ENCODE assay signal across 25 cellular contexts in genomic region chr4:73948990-73949706, GRCh38. TPM values are rescaled to one million over a fixed set of nuclear protein-coding genes. Genes with fewer than 3 reads are reported as not detected.
"Had no signal": no experiment of that assay in that cellular context is flagged by ENCODE, and none has a peak within 500 bp of the region (broad histone marks: within the 10 kb centered on the region; RNA-seq: fewer than 3 reads in every experiment).

No MANE protein-coding gene starts in this region.

- DNase-seq: activated CD4-positive, alpha-beta memory T cell treated with anti-CD3 and anti-CD28 coated beads for 36 hours; activated CD4-positive, alpha-beta T cell treated with anti-CD3 and anti-CD28 coated beads, Interleukin-2, amount 10 ng/mL, durations not matched to agents 24 days and 14 days; activated CD4-positive, CD25-positive, alpha-beta regulatory T cell treated with anti-CD3 and anti-CD28 coated beads, Interleukin-2, amount 50 U/mL, for 72 hours; activated CD8-positive, alpha-beta memory T cell treated with anti-CD3 and anti-CD28 coated beads, Interleukin-2, amount 50 U/mL, for 48 hours; activated gamma-delta T cell treated with Interleukin-2 at 50 U/mL for 16 hours; activated naive CD8-positive, alpha-beta T cell treated with anti-CD3 and anti-CD28 coated beads, Interleukin-2, amount 50 U/mL, for 24 hours; activated T-cell treated with anti-CD3 and anti-CD28 coated beads, Interleukin-2, amount 50 U/mL, for 24 hours; amygdala; endodermal cell; foreskin keratinocyte; heart right ventricle; mammary epithelial cell; naive thymus-derived CD4-positive, alpha-beta T cell; ovary; stimulated activated CD4-positive, alpha-beta T cell treated with anti-CD3 and anti-CD28 coated beads, Interleukin-2, amount 100 ng/mL, for 48 hours; stimulated activated naive CD8-positive, alpha-beta T cell treated with anti-CD3 and anti-CD28 coated beads, Interleukin-15, Interleukin-2, amounts not matched to agents 100 U/mL and 50 U/mL, for 24 hours; SW 1271; T1000; testis; transverse colon had no signal

- H3K36me3 ChIP-seq: breast epithelium, esophagus muscularis mucosa, heart right ventricle, ovary, prostate gland, right atrium auricular region, transverse colon had no signal

- H3K4me3 ChIP-seq: breast epithelium, esophagus muscularis mucosa, heart right ventricle, ovary, prostate gland, right atrium auricular region, testis, transverse colon had no signal

- ATAC-seq: activated naive CD8-positive, alpha-beta T cell treated with anti-CD3 and anti-CD28 coated beads, Interleukin-2, amount 50 U/mL, for 24 hours; foreskin keratinocyte; heart right ventricle; naive thymus-derived CD4-positive, alpha-beta T cell; stimulated activated naive CD8-positive, alpha-beta T cell treated with anti-CD3 and anti-CD28 coated beads, Interleukin-15, Interleukin-2, amounts not matched to agents 100 U/mL and 50 U/mL, for 24 hours had no signal

- H3K9me3 ChIP-seq: breast epithelium, esophagus muscularis mucosa, heart right ventricle, ovary, prostate gland, right atrium auricular region, testis, transverse colon had no signal

- H3K27ac ChIP-seq: breast epithelium, esophagus muscularis mucosa, foreskin keratinocyte, heart right ventricle, ovary, prostate gland, right atrium auricular region, testis, transverse colon had no signal

- H3K27me3 ChIP-seq: foreskin keratinocyte, ovary, testis had no signal

- H3K4me1 ChIP-seq: breast epithelium, foreskin keratinocyte, prostate gland, testis had no signal

RNA-seq across cellular contexts. Expression of gene PF4, which starts 32.7 kb away (rescaled TPM):
- total RNA-seq: activated CD4-positive, alpha-beta memory T cell treated with anti-CD3 and anti-CD28 coated beads for 36 hours; activated CD4-positive, alpha-beta T cell treated with anti-CD3 and anti-CD28 coated beads, Interleukin-2, amount 10 ng/mL, durations not matched to agents 24 days and 14 days; breast epithelium; foreskin keratinocyte; mammary epithelial cell; prostate gland; testis; transverse colon had no signal
- polyA plus RNA-seq: foreskin keratinocyte; mammary epithelial cell; naive thymus-derived CD4-positive, alpha-beta T cell; neural cell; ovary had no signal

RNA-seq across cellular contexts. Expression of gene PPBP, which starts 38.8 kb away (rescaled TPM):
- total RNA-seq: activated CD4-positive, alpha-beta memory T cell treated with anti-CD3 and anti-CD28 coated beads for 36 hours; activated CD4-positive, alpha-beta T cell treated with anti-CD3 and anti-CD28 coated beads, Interleukin-2, amount 10 ng/mL, durations not matched to agents 24 days and 14 days; endodermal cell; foreskin keratinocyte; prostate gland; testis; transverse colon had no signal
- polyA plus RNA-seq: foreskin keratinocyte; naive thymus-derived CD4-positive, alpha-beta T cell; neural cell had no signal

RNA-seq across cellular contexts. Expression of gene CXCL5, which starts 49.3 kb away (rescaled TPM):
- total RNA-seq: activated CD4-positive, alpha-beta memory T cell treated with anti-CD3 and anti-CD28 coated beads for 36 hours; activated CD4-positive, alpha-beta T cell treated with anti-CD3 and anti-CD28 coated beads, Interleukin-2, amount 10 ng/mL, durations not matched to agents 24 days and 14 days; right atrium auricular region had no signal
- polyA plus RNA-seq: naive thymus-derived CD4-positive, alpha-beta T cell; neural cell had no signal
